Comparison of ENCODE assay signal across 2 cellular contexts in genomic region chr7:8109196-8110022, GRCh38.
TF ChIP-seq lines count a peak whose summit lies in the region.

No MANE protein-coding gene starts in this region.

TF ChIP-seq in SK-N-SH, 30 proteins besides CTCF, POLR2A, EP300 and RAD21 (continued from another document):
- no peak for TF ChIP-seq REST (IDR thresholded peaks at IDR 0.05; ENCODE audit: low read depth, low read length)
- TF ChIP-seq MEF2A (IDR thresholded peaks at IDR 0.05; ENCODE audit: borderline replicate concordance, low read depth), result no peak
- no peak for TF ChIP-seq CHD2 (IDR thresholded peaks at IDR 0.05; ENCODE audit: low read length, partially characterized antibody)
- no peak for TF ChIP-seq FOSL2 (IDR thresholded peaks at IDR 0.05; ENCODE audit: borderline replicate concordance, low read depth)
- no peak for TF ChIP-seq RFX5 (IDR thresholded peaks at IDR 0.05; ENCODE audit: low read length)
- TF ChIP-seq, protein P1, sequence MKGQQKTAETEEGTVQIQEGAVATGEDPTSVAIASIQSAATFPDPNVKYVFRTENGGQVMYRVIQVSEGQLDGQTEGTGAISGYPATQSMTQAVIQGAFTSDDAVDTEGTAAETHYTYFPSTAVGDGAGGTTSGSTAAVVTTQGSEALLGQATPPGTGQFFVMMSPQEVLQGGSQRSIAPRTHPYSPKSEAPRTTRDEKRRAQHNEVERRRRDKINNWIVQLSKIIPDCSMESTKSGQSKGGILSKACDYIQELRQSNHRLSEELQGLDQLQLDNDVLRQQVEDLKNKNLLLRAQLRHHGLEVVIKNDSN (IDR thresholded peaks at IDR 0.05; ENCODE audit: borderline replicate concordance, low read depth), result no peak
- no peak for TF ChIP-seq YY1 (IDR thresholded peaks at IDR 0.05; ENCODE audit: low read depth)
- no peak for TF ChIP-seq NRF1 (IDR thresholded peaks at IDR 0.05; ENCODE audit: low read depth, low read length)
- TF ChIP-seq FOXM1 (IDR thresholded peaks at IDR 0.05; ENCODE audit: low read depth), result no peak
- no peak for TF ChIP-seq IRF3 (IDR thresholded peaks at IDR 0.05; ENCODE audit: low read depth, low read length)
- TF ChIP-seq, protein P2, sequence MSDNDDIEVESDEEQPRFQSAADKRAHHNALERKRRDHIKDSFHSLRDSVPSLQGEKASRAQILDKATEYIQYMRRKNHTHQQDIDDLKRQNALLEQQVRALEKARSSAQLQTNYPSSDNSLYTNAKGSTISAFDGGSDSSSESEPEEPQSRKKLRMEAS (IDR thresholded peaks at IDR 0.05; ENCODE audit: low read depth), result no peak
- TF ChIP-seq SIN3A (IDR thresholded peaks at IDR 0.05; ENCODE audit: borderline replicate concordance, low read depth, low read length), result no peak
- TF ChIP-seq PBX3 (IDR thresholded peaks at IDR 0.05), result no peak
- TF ChIP-seq GABPA (IDR thresholded peaks at IDR 0.05; ENCODE audit: low read depth), result no peak
- no peak for TF ChIP-seq RCOR1 (IDR thresholded peaks at IDR 0.05; ENCODE audit: low read length)
- no peak for TF ChIP-seq TCF12 (IDR thresholded peaks at IDR 0.05)
- no peak for TF ChIP-seq RXRA (IDR thresholded peaks at IDR 0.05; ENCODE audit: borderline replicate concordance, low read depth)

TF ChIP-seq in SK-N-SH treated with all-trans-retinoic acid at 6 μM for 48 hours, 23 proteins besides CTCF, POLR2A, EP300 and RAD21 (continued from another document):
- TF ChIP-seq CSRNP3 (CRISPR knock-in tag; IDR thresholded peaks at IDR 0.05), result no peak
- no peak for TF ChIP-seq ISL1 (CRISPR knock-in tag; IDR thresholded peaks at IDR 0.05)
- no peak for TF ChIP-seq ZNF8 (CRISPR knock-in tag; IDR thresholded peaks at IDR 0.05)
- TF ChIP-seq, protein P3, sequence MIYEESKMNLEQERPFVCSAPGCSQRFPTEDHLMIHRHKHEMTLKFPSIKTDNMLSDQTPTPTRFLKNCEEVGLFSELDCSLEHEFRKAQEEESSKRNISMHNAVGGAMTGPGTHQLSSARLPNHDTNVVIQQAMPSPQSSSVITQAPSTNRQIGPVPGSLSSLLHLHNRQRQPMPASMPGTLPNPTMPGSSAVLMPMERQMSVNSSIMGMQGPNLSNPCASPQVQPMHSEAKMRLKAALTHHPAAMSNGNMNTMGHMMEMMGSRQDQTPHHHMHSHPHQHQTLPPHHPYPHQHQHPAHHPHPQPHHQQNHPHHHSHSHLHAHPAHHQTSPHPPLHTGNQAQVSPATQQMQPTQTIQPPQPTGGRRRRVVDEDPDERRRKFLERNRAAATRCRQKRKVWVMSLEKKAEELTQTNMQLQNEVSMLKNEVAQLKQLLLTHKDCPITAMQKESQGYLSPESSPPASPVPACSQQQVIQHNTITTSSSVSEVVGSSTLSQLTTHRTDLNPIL (CRISPR knock-in tag; IDR thresholded peaks at IDR 0.05; ENCODE audit: low read depth), result no peak
- TF ChIP-seq ARNTL (CRISPR knock-in tag; IDR thresholded peaks at IDR 0.05; ENCODE audit: borderline replicate concordance, low read depth), result no peak
TF ChIP-seq in SK-N-SH treated with all-trans-retinoic acid at 6 μM for 48 hours: peak in this region for 0.
